Comparison of ENCODE assay signal across 8 cellular contexts in the genomic region with DNA sequence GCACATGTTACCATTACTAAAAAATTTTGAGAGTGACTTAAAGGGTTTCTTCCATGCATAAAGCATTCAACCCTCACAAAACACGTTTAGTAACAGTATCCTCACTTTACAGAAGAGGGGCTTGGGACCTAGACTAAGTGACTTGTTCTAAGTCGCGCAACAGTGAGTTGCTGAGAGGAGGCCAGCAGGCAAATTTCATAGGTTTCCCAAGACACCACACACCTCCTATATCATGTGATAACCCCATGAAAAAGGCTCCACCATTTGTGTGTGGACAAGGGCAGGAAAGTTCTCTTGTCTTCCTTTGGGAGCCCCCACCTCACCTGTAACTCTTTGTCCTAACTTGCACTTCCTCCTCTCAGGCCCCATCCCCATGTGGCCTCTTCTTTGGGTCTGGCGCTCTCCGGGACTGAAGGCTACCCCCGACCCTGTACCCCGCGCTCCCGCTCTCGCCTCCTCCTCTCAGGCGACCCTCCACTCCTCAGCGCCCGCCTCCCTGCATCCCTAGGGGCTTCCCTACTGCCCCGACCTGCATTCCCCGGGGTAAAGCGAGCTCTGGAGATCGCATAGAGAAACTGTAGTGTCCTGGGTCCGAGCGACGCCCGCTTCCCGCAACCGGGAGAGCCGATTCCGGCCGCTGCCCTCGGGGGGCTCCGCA. TPM values are rescaled to one million over a fixed set of nuclear protein-coding genes. Genes with fewer than 3 reads are reported as not detected.
DNase-seq lines count a peak whose midpoint lies in the region; ATAC-seq and TF ChIP-seq lines count a peak whose summit lies in the region.

No MANE protein-coding gene starts in this region.

- no peaks in the 10 kb centered on the region for H4K20me1 ChIP-seq in SK-N-SH (ENCODE audit: insufficient read depth)

- H3K9me3 Mint-ChIP-seq in activated CD8-positive, alpha-beta memory T cell treated with anti-CD3 and anti-CD28 coated beads, Interleukin-2, amount 10 ng/mL, durations not matched to agents 7 days and 5 days (ENCODE audit: low read depth): no peaks in the 10 kb centered on the region

- TF ChIP-seq CTCF in SK-N-SH (IDR thresholded peaks at IDR 0.05) (no peak), fibroblast of the aortic adventitia (IDR thresholded peaks at IDR 0.05; ENCODE audit: insufficient read depth, low read length) (no peak), retinal pigment epithelial cell (conservative IDR thresholded peaks at IDR 0.05; ENCODE audit: low read depth, low read length) (no peak)

- WGBS in SK-N-SH (ENCODE audit: low lambda C conversion rate): 33% methylated on average over 28 of the region's 28 CpGs

- peak overlapping the region; percentile 84 for H3K4me2 ChIP-seq in SK-N-SH

- H3K27ac ChIP-seq in SK-N-SH (ENCODE audit: low read depth in 2 of 2, low read length in 1 of 2): peak overlapping the region in 1 of 2 experiments; percentile 57; a peak in 3 of 4 replicates

- no peaks in the 10 kb centered on the region for H3K27me3 ChIP-seq in SK-N-SH (ENCODE audit: insufficient read depth)

- no peak for DNase-seq in activated CD8-positive, alpha-beta memory T cell treated with anti-CD3 and anti-CD28 coated beads, Interleukin-2, amount 10 ng/mL, durations not matched to agents 7 days and 5 days
- no peak for DNase-seq in activated CD8-positive, alpha-beta memory T cell treated with anti-CD3 and anti-CD28 coated beads, Interleukin-2, amount 50 U/mL, for 4 hours
- DNase-seq in SK-N-SH (no peak), fibroblast of the aortic adventitia (ENCODE audit: low read depth) (peak; percentile 23), retinal pigment epithelial cell (ENCODE audit: low read depth) (no peak), ecto neural progenitor cell (ENCODE audit: low spot score) (no peak), EL (no peak)

- H3K4me3 Mint-ChIP-seq in activated CD8-positive, alpha-beta memory T cell treated with anti-CD3 and anti-CD28 coated beads, Interleukin-2, amount 10 ng/mL, durations not matched to agents 7 days and 5 days: peak overlapping the region; percentile 86

- no peak for TF ChIP-seq EP300 in SK-N-SH (IDR thresholded peaks at IDR 0.05; ENCODE audit: borderline replicate concordance in 1 of 2, low read depth in 1 of 2, low read length in 1 of 2)

- peaks cover 8% of the 10 kb centered on the region for H3F3A ChIP-seq in SK-N-SH (replicated peaks; ENCODE audit: insufficient read depth)

- H3K4me1 Mint-ChIP-seq in activated CD8-positive, alpha-beta memory T cell treated with anti-CD3 and anti-CD28 coated beads, Interleukin-2, amount 10 ng/mL, durations not matched to agents 7 days and 5 days: peaks cover 61% of the 10 kb centered on the region

- ATAC-seq in activated CD8-positive, alpha-beta memory T cell treated with anti-CD3 and anti-CD28 coated beads, Interleukin-2, amount 10 ng/mL, durations not matched to agents 7 days and 5 days: no peak
- no peak for ATAC-seq in HG03520 (IDR thresholded peaks at IDR 0.05; ENCODE audit: unreplicated experiment)

- H3K27ac Mint-ChIP-seq in activated CD8-positive, alpha-beta memory T cell treated with anti-CD3 and anti-CD28 coated beads, Interleukin-2, amount 10 ng/mL, durations not matched to agents 7 days and 5 days: peak overlapping the region; percentile 95

- no peaks in the 10 kb centered on the region for H3K9me3 ChIP-seq in SK-N-SH

- H3K4me3 ChIP-seq in SK-N-SH (ENCODE audit: low read depth in 2 of 2, low read length in 1 of 2) (peak overlapping the region; percentile 71 to 72), fibroblast of the aortic adventitia (ENCODE audit: low read depth, low read length) (peak overlapping the region; percentile 88), retinal pigment epithelial cell (ENCODE audit: low read length) (peak overlapping the region; percentile 88)

- peak overlapping the region; percentile 70 for H3K9ac ChIP-seq in SK-N-SH

- H3K36me3 ChIP-seq in SK-N-SH (replicated peaks in 1 of 2; ENCODE audit: control insufficient read depth in 1 of 2, insufficient read depth in 2 of 2, low read length in 1 of 2): peaks cover 5 to 27% of the 10 kb centered on the region in 2 experiments

- peaks cover 0 to 13% of the 10 kb centered on the region in 2 experiments; a peak in 1 of 4 replicates for H3K4me1 ChIP-seq in SK-N-SH (ENCODE audit: control insufficient read depth in 1 of 2, insufficient read depth in 2 of 2, low read depth in 1 of 2, low read length in 1 of 2)

- CTCF ChIA-PET in activated CD8-positive, alpha-beta memory T cell treated with anti-CD3 and anti-CD28 coated beads, Interleukin-2, amount 10 ng/mL, durations not matched to agents 7 days and 5 days (lab: Charles Lee): interaction anchor here (1.5 to 11.5 kb wide), 5 partner anchors 7 to 141 kb away, joined by 5 to 318 read pairs (median 85); a partner anchor contains a TSS
- CTCF ChIA-PET in SK-N-SH (lab: Yijun Ruan, JAX): interaction anchor here (3.4 to 5.2 kb wide), 3 partner anchors 12 to 141 kb away, joined by 10 to 31 read pairs (median 29); a partner anchor contains a TSS

- H3K36me3 Mint-ChIP-seq in activated CD8-positive, alpha-beta memory T cell treated with anti-CD3 and anti-CD28 coated beads, Interleukin-2, amount 10 ng/mL, durations not matched to agents 7 days and 5 days: peaks cover 78% of the 10 kb centered on the region

- no peaks in the 10 kb centered on the region for H3K9me2 ChIP-seq in SK-N-SH

- peak overlapping the region; percentile 94 for H2AFZ ChIP-seq in SK-N-SH (ENCODE audit: low read depth)

- H3K79me2 ChIP-seq in SK-N-SH (ENCODE audit: insufficient read depth): no peaks in the 10 kb centered on the region

- TF ChIP-seq RAD21 in SK-N-SH (IDR thresholded peaks at IDR 0.05; ENCODE audit: low read length): no peak

- H3K27me3 Mint-ChIP-seq in activated CD8-positive, alpha-beta memory T cell treated with anti-CD3 and anti-CD28 coated beads, Interleukin-2, amount 10 ng/mL, durations not matched to agents 7 days and 5 days: no peaks in the 10 kb centered on the region

- POLR2A ChIA-PET in SK-N-SH (lab: Yijun Ruan, JAX): no interaction called here

TF ChIP-seq in SK-N-SH, 30 proteins besides CTCF, POLR2A, EP300 and RAD21 (continues in another document):
- TF ChIP-seq POLR2AphosphoS5 (IDR thresholded peaks at IDR 0.05; ENCODE audit: low read depth, low read length): no peak
- TF ChIP-seq RCOR1 (IDR thresholded peaks at IDR 0.05; ENCODE audit: low read length): no peak
- no peak for TF ChIP-seq JUND (IDR thresholded peaks at IDR 0.05)
- no peak for TF ChIP-seq FOSL2 (IDR thresholded peaks at IDR 0.05; ENCODE audit: borderline replicate concordance, low read depth)
- TF ChIP-seq, protein P1, sequence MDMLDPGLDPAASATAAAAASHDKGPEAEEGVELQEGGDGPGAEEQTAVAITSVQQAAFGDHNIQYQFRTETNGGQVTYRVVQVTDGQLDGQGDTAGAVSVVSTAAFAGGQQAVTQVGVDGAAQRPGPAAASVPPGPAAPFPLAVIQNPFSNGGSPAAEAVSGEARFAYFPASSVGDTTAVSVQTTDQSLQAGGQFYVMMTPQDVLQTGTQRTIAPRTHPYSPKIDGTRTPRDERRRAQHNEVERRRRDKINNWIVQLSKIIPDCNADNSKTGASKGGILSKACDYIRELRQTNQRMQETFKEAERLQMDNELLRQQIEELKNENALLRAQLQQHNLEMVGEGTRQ (IDR thresholded peaks at IDR 0.05; ENCODE audit: borderline replicate concordance, low read depth, low read length): no peak
- no peak for TF ChIP-seq GATA2 (CRISPR knock-in tag; IDR thresholded peaks at IDR 0.05)
- no peak for TF ChIP-seq ELF1 (IDR thresholded peaks at IDR 0.05)
- TF ChIP-seq SMC3 (IDR thresholded peaks at IDR 0.05; ENCODE audit: low read depth, low read length): no peak

RNA-seq across cellular contexts. Expression of a gene that starts 0.4 kb away (rescaled TPM):
- total RNA-seq in activated CD8-positive, alpha-beta memory T cell treated with anti-CD3 and anti-CD28 coated beads, Interleukin-2, amount 10 ng/mL, durations not matched to agents 7 days and 5 days: 100 to 1,000 TPM; 461 to 464 TPM
- 52.8 and 55.7 TPM in 2 replicates for polyA plus RNA-seq in SK-N-SH (2012; rRNA removed)
- 46.3 and 55.0 TPM in 2 replicates for polyA plus RNA-seq in SK-N-SH (2012; cell fraction: cytosol; rRNA removed)
- 36.6 and 41.1 TPM in 2 replicates for polyA plus RNA-seq in SK-N-SH (2012; cell fraction: nucleus; rRNA removed)
- 36.2 and 38.0 TPM in 2 replicates for total RNA-seq in fibroblast of the aortic adventitia (ENCODE audit: low replicate concordance)

RNA-seq across cellular contexts. Expression of a gene that starts 4.9 kb away (rescaled TPM):
- total RNA-seq in activated CD8-positive, alpha-beta memory T cell treated with anti-CD3 and anti-CD28 coated beads, Interleukin-2, amount 10 ng/mL, durations not matched to agents 7 days and 5 days: 100 to 1,000 TPM; 242 to 258 TPM
- 14.0 and 19.9 TPM in 2 replicates for polyA plus RNA-seq in SK-N-SH (2012; rRNA removed)
- polyA plus RNA-seq in SK-N-SH (2012; cell fraction: cytosol; rRNA removed): 10.9 and 11.2 TPM in 2 replicates
- 48.4 and 53.9 TPM in 2 replicates for polyA plus RNA-seq in SK-N-SH (2012; cell fraction: nucleus; rRNA removed)
- total RNA-seq in fibroblast of the aortic adventitia (ENCODE audit: low replicate concordance): 12.4 and 17.0 TPM in 2 replicates

RNA-seq across cellular contexts. Expression of a gene that starts 10.1 kb away (rescaled TPM):
- total RNA-seq in activated CD8-positive, alpha-beta memory T cell treated with anti-CD3 and anti-CD28 coated beads, Interleukin-2, amount 10 ng/mL, durations not matched to agents 7 days and 5 days: 100 to 1,000 TPM; 407 to 417 TPM
- polyA plus RNA-seq in SK-N-SH (2012; rRNA removed): 31.1 and 35.7 TPM in 2 replicates
- polyA plus RNA-seq in SK-N-SH (2012; cell fraction: cytosol; rRNA removed): 21.3 and 29.1 TPM in 2 replicates
- polyA plus RNA-seq in SK-N-SH (2012; cell fraction: nucleus; rRNA removed): 34.6 and 35.9 TPM in 2 replicates
- total RNA-seq in fibroblast of the aortic adventitia (ENCODE audit: low replicate concordance): 11.9 and 25.2 TPM in 2 replicates

RNA-seq across cellular contexts. Expression of a gene that starts 10.5 kb away (rescaled TPM):
- 100 to 1,000 TPM; 402 to 473 TPM for total RNA-seq in activated CD8-positive, alpha-beta memory T cell treated with anti-CD3 and anti-CD28 coated beads, Interleukin-2, amount 10 ng/mL, durations not matched to agents 7 days and 5 days
- 52.4 and 83.7 TPM in 2 replicates for polyA plus RNA-seq in SK-N-SH (2012; rRNA removed)
- 51.2 and 54.6 TPM in 2 replicates for polyA plus RNA-seq in SK-N-SH (2012; cell fraction: cytosol; rRNA removed)
- 25.2 and 32.3 TPM in 2 replicates for polyA plus RNA-seq in SK-N-SH (2012; cell fraction: nucleus; rRNA removed)
- 10.8 and 11.5 TPM in 2 replicates for total RNA-seq in fibroblast of the aortic adventitia (ENCODE audit: low replicate concordance)

RNA-seq across cellular contexts. Expression of a gene that starts 26.6 kb away (rescaled TPM):
- total RNA-seq in activated CD8-positive, alpha-beta memory T cell treated with anti-CD3 and anti-CD28 coated beads, Interleukin-2, amount 10 ng/mL, durations not matched to agents 7 days and 5 days: 1 to 10 TPM; 2.7 to 3.9 TPM
- polyA plus RNA-seq in SK-N-SH (2012; rRNA removed): not detected in 2 replicates
- polyA plus RNA-seq in SK-N-SH (2012; cell fraction: cytosol; rRNA removed): not detected in 2 replicates
- polyA plus RNA-seq in SK-N-SH (2012; cell fraction: nucleus; rRNA removed): 0.12 TPM in 1 of 2 replicates, not detected in the other
- 2.6 TPM in 1 of 2 replicates, not detected in the other for total RNA-seq in fibroblast of the aortic adventitia (ENCODE audit: low replicate concordance)

Comparison
In these comparisons a context has a peak if more than half of its experiments do, and no peak if none do; other contexts are left out.
1. RNA of a gene that starts 0.4 kb away (total RNA-seq): 461 to 464 TPM in activated CD8-positive, alpha-beta memory T cell treated with anti-CD3 and anti-CD28 coated beads, Interleukin-2, amount 10 ng/mL, durations not matched to agents 7 days and 5 days; 36.2 to 38.0 TPM in fibroblast of the aortic adventitia; every median in the first group is over 10 times any median in the second.
2. RNA of a gene that starts 4.9 kb away (total RNA-seq): 242 to 258 TPM in activated CD8-positive, alpha-beta memory T cell treated with anti-CD3 and anti-CD28 coated beads, Interleukin-2, amount 10 ng/mL, durations not matched to agents 7 days and 5 days; 12.4 to 17.0 TPM in fibroblast of the aortic adventitia; every median in the first group is over 10 times any median in the second.
3. RNA of a gene that starts 10.1 kb away (total RNA-seq): 407 to 417 TPM in activated CD8-positive, alpha-beta memory T cell treated with anti-CD3 and anti-CD28 coated beads, Interleukin-2, amount 10 ng/mL, durations not matched to agents 7 days and 5 days; 11.9 to 25.2 TPM in fibroblast of the aortic adventitia; every median in the first group is over 10 times any median in the second.
4. Peak in every context shown above with its lines, with median percentiles within 50 percentile points of each other: H3K4me3 ChIP-seq.